In the genomic region with DNA sequence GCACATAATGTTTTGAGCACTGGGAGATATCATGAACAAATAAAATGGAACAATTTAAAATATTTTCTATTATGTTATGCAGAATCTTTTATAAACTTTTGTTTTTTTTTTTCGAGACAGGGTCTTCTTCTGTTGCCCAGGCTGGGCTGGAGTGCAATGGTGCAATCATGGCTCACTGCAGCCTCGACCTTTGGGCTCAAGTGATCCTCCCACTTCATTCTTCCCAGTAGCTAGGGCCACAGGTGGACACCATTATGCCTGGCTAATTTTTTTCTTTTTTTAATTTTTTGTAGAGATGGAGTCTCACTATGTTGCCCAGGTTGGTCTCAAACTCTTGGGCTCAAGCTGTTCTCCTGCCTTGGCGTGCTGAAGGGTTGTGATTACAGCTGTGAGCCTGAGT, we compare ENCODE assay signal across 2 cellular contexts.
DNase-seq lines count a peak whose midpoint lies in the region; ATAC-seq, FAIRE-seq and TF ChIP-seq lines count a peak whose summit lies in the region.
"Not testable (repeated sequence)": the region's sequence is repeated elsewhere in the genome, so short reads cannot be mapped to it uniquely, and the experiment has no call there.

No MANE protein-coding gene starts in this region.

- intact Hi-C loops in HepG2 (cut with micrococcal nuclease; ENCODE audit: unreplicated experiment), result not testable (repeated sequence)

- CTCF ChIA-PET in HepG2 (lab: Yijun Ruan, JAX; ENCODE audit: low intra/inter-chr PET ratio, low total read pairs), result not testable (repeated sequence)

- not testable (repeated sequence) for H3K36me3 ChIP-seq in HepG2 (replicated peaks in 1 of 2; ENCODE audit: control insufficient read depth in 1 of 2, insufficient read depth in 2 of 2, low read length in 2 of 2)

- not testable (repeated sequence) for H3K9me3 ChIP-seq in HepG2 (ENCODE audit: low read length)

- not testable (repeated sequence) for H3K27me3 ChIP-seq in HepG2 (ENCODE audit: control insufficient read depth in 1 of 2, insufficient read depth in 2 of 2, low read length in 2 of 2)

- not testable (repeated sequence) for H3K79me2 ChIP-seq in HepG2 (ENCODE audit: insufficient read depth, low read length)

- in situ Hi-C loops in HepG2 (cut with HindIII; ENCODE audit: extremely low pct_ligation_motif_present, low pct_unique_long_range_greater_than_20kb), result not testable (repeated sequence)

- not testable (repeated sequence) for H3K4me1 ChIP-seq in HepG2 (ENCODE audit: insufficient read depth, low read length)

- DNase-seq in HTR-8/SVneo (ENCODE audit: insufficient read length, low spot score), result not testable (repeated sequence)
- DNase-seq in HepG2 (ENCODE audit: low spot score), result peak; percentile 23

- TF ChIP-seq POLR2A in HepG2 (IDR thresholded peaks at IDR 0.05; ENCODE audit: insufficient read depth in 1 of 2, low read depth in 2 of 2, low read length in 2 of 2), result not testable (repeated sequence)

- not testable (repeated sequence) for TF ChIP-seq RAD21 in HepG2 (CRISPR knock-in tag; IDR thresholded peaks at IDR 0.05)

- POLR2A ChIA-PET in HepG2 (lab: Yijun Ruan, JAX), result not testable (repeated sequence)

- not testable (repeated sequence) for H3K9ac ChIP-seq in HepG2 (ENCODE audit: insufficient read depth, low read depth, low read length)

- not testable (repeated sequence) for H3K27ac ChIP-seq in HepG2 (ENCODE audit: extremely low read length, insufficient read depth, low read length)

- H3K4me3 ChIP-seq in HepG2 (replicated peaks in 1 of 3; ENCODE audit: insufficient read depth in 1 of 3, low read depth in 2 of 3, low read length in 3 of 3), result not testable (repeated sequence)

- TF ChIP-seq EP300 in HepG2 (IDR thresholded peaks at IDR 0.05; ENCODE audit: low read depth in 2 of 2, low read length in 2 of 2); HepG2 (CRISPR knock-in tag; IDR thresholded peaks at IDR 0.05; ENCODE audit: borderline replicate concordance): not testable (repeated sequence)

- peak; percentile 23 for FAIRE-seq in HTR-8/SVneo (lab: Jason Lieb, UNC)
- not testable (repeated sequence) for FAIRE-seq in HepG2 (lab: Jason Lieb, UNC)

- H4K20me1 ChIP-seq in HepG2 (ENCODE audit: insufficient read depth, low read length), result not testable (repeated sequence)

- 62% methylated on average over 3 of the region's 3 CpGs for WGBS in HepG2 (ENCODE audit: low lambda C conversion rate)

- ATAC-seq in HepG2, result peak; percentile 96

- not testable (repeated sequence) for H3K4me2 ChIP-seq in HepG2 (ENCODE audit: low read depth, low read length)

- TF ChIP-seq CTCF in HepG2 (CRISPR knock-in tag; IDR thresholded peaks at IDR 0.05), result not testable (repeated sequence)

- not testable (repeated sequence) for BruUV-seq in HepG2 (replicated peaks; lab: Mats Ljungman, UMichigan)

- not testable (repeated sequence) for H2AFZ ChIP-seq in HepG2 (ENCODE audit: low read length)

TF ChIP-seq in HepG2, 621 proteins besides CTCF, POLR2A, EP300 and RAD21:
- TF ChIP-seq SP5 (CRISPR knock-in tag; IDR thresholded peaks at IDR 0.05; ENCODE audit: borderline replicate concordance, low read depth), result peak; percentile 64
- TF ChIP-seq, protein P1, sequence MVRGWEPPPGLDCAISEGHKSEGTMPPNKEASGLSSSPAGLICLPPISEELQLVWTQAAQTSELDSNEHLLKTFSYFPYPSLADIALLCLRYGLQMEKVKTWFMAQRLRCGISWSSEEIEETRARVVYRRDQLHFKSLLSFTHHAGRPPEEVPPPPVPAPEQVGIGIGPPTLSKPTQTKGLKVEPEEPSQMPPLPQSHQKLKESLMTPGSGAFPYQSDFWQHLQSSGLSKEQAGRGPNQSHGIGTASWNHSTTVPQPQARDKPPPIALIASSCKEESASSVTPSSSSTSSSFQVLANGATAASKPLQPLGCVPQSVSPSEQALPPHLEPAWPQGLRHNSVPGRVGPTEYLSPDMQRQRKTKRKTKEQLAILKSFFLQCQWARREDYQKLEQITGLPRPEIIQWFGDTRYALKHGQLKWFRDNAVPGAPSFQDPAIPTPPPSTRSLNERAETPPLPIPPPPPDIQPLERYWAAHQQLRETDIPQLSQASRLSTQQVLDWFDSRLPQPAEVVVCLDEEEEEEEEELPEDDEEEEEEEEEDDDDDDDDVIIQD (CRISPR knock-in tag; IDR thresholded peaks at IDR 0.05; ENCODE audit: low read depth), result peak; percentile 67; the same call in 1 of the 2 replicates
- TF ChIP-seq HNF4G (IDR thresholded peaks at IDR 0.05; ENCODE audit: borderline replicate concordance, low read depth, low read length), result peak; percentile 17; the same call in 1 of the 2 replicates
- not testable (repeated sequence) for TF ChIP-seq HNF4G (CRISPR knock-in tag; IDR thresholded peaks at IDR 0.05; ENCODE audit: borderline replicate concordance, low read depth)
- TF ChIP-seq HNF4A (CRISPR knock-in tag; IDR thresholded peaks at IDR 0.05), result peak; percentile 75
- TF ChIP-seq ZNF644 (CRISPR knock-in tag; IDR thresholded peaks at IDR 0.05; ENCODE audit: low read depth), result peak; percentile 93
- peak; percentile 49 for TF ChIP-seq CEBPG (CRISPR knock-in tag; IDR thresholded peaks at IDR 0.05)
